8 cellular contexts compared by ENCODE assay signal in genomic region chr1:100351095-100351884, GRCh38. TPM values are rescaled to one million over a fixed set of nuclear protein-coding genes. Genes with fewer than 3 reads are reported as not detected.
DNase-seq lines count a peak whose midpoint lies in the region; ATAC-seq, FAIRE-seq and TF ChIP-seq lines count a peak whose summit lies in the region.

No MANE protein-coding gene starts in this region.

- peak; percentile 74 for ATAC-seq in RWPE2 (ENCODE audit: low read depth)
- ATAC-seq in stimulated activated naive CD8-positive, alpha-beta T cell treated with anti-CD3 and anti-CD28 coated beads, Interleukin-15, amount 100 ng/mL, for 72 hours: peak; percentile 75

- peak overlapping the region; percentile 74 for H3K4me2 ChIP-seq in neural cell (ENCODE audit: low read length)

- TF ChIP-seq EP300 in neural cell (conservative IDR thresholded peaks at IDR 0.05; ENCODE audit: poor library complexity, severe bottlenecking): no peak

- H3K27me3 Mint-ChIP-seq in stimulated activated naive CD8-positive, alpha-beta T cell treated with anti-CD3 and anti-CD28 coated beads, Interleukin-15, amount 100 ng/mL, for 72 hours: no peaks in the 10 kb centered on the region

- 0 out of 2 replicates have a peak, but pooled peaks have one; percentile 46 for TF ChIP-seq POLR2A in H54 (IDR thresholded peaks at IDR 0.05; ENCODE audit: low read depth, low read length)

- H3K9me2 ChIP-seq in neural cell (ENCODE audit: insufficient read depth, low read length): no peaks in the 10 kb centered on the region

- no peaks in the 10 kb centered on the region for H3K9me3 Mint-ChIP-seq in stimulated activated naive CD8-positive, alpha-beta T cell treated with anti-CD3 and anti-CD28 coated beads, Interleukin-15, amount 100 ng/mL, for 72 hours

- peak; percentile 24 for TF ChIP-seq CTCF in LNCaP clone FGC (IDR thresholded peaks at IDR 0.05; ENCODE audit: control insufficient read depth, extremely low read depth, insufficient read depth)
- peak; percentile 48 for TF ChIP-seq CTCF in RWPE2 (IDR thresholded peaks at IDR 0.05; ENCODE audit: poor library complexity, severe bottlenecking)
- peak; percentile 32 for TF ChIP-seq CTCF in fibroblast of villous mesenchyme (IDR thresholded peaks at IDR 0.05; ENCODE audit: insufficient read depth, low read depth, low read length)
- TF ChIP-seq CTCF in neural cell (IDR thresholded peaks at IDR 0.05; ENCODE audit: poor library complexity, severe bottlenecking): peak; percentile 56

- peak overlapping the region; percentile 97 to 98 for H3K4me3 Mint-ChIP-seq in stimulated activated naive CD8-positive, alpha-beta T cell treated with anti-CD3 and anti-CD28 coated beads, Interleukin-15, amount 100 ng/mL, for 72 hours

- peak overlapping the region; percentile 63 for H3K27ac ChIP-seq in RWPE2 (ENCODE audit: poor library complexity, severe bottlenecking)
- no peak overlapping the region for H3K27ac ChIP-seq in neural cell (ENCODE audit: low read length)

- H3K27me3 ChIP-seq in RWPE2 (ENCODE audit: insufficient read depth, poor library complexity, severe bottlenecking) (no peaks in the 10 kb centered on the region), neural cell (ENCODE audit: insufficient read depth, low read depth, low read length) (no peaks in the 10 kb centered on the region)

- peak overlapping the region; percentile 11 for H2AFZ ChIP-seq in neural cell (ENCODE audit: low read depth, low read length)

- H3F3A ChIP-seq in neural cell (ENCODE audit: insufficient read depth, low read length, poor library complexity, severe bottlenecking): no peaks in the 10 kb centered on the region

- H3K27ac Mint-ChIP-seq in stimulated activated naive CD8-positive, alpha-beta T cell treated with anti-CD3 and anti-CD28 coated beads, Interleukin-15, amount 100 ng/mL, for 72 hours: peak overlapping the region; percentile 97 to 98

- H3K9ac ChIP-seq in neural cell (ENCODE audit: low read length): peak overlapping the region; percentile 67

- no peak for TF ChIP-seq RAD21 in neural cell (conservative IDR thresholded peaks at IDR 0.05)

- H3K4me1 Mint-ChIP-seq in stimulated activated naive CD8-positive, alpha-beta T cell treated with anti-CD3 and anti-CD28 coated beads, Interleukin-15, amount 100 ng/mL, for 72 hours: peaks cover 35% of the 10 kb centered on the region

- FAIRE-seq in H54 (lab: Jason Lieb, UNC): peak; percentile 41

- no peaks in the 10 kb centered on the region for H3K36me3 ChIP-seq in RWPE2 (ENCODE audit: low read depth)
- H3K36me3 ChIP-seq in neural cell (ENCODE audit: insufficient read depth, low read length): no peaks in the 10 kb centered on the region

- H3K9me3 ChIP-seq in RWPE2 (ENCODE audit: severe bottlenecking): peaks cover 3% of the 10 kb centered on the region
- H3K9me3 ChIP-seq in neural cell (ENCODE audit: low read length): no peaks in the 10 kb centered on the region

- H3K79me2 ChIP-seq in neural cell (replicated peaks; ENCODE audit: insufficient read depth, low read length): peaks cover 29% of the 10 kb centered on the region

- peaks cover 19% of the 10 kb centered on the region for H3K4me1 ChIP-seq in RWPE2 (ENCODE audit: insufficient read depth, poor library complexity, severe bottlenecking)

- in situ Hi-C loops in G401 (cut with HindIII; ENCODE audit: low sequenced_read_pairs): no loop called here

- no peaks in the 10 kb centered on the region for H4K20me1 ChIP-seq in neural cell (ENCODE audit: insufficient read depth)

- peak overlapping the region; percentile 88 for H3K4me3 ChIP-seq in LNCaP clone FGC (ENCODE audit: low read depth, low read length)
- peak overlapping the region; percentile 60 for H3K4me3 ChIP-seq in RWPE2 (ENCODE audit: severe bottlenecking)
- H3K4me3 ChIP-seq in fibroblast of villous mesenchyme (ENCODE audit: low read depth, low read length): peak overlapping the region; percentile 95
- H3K4me3 ChIP-seq in neural cell (ENCODE audit: low read length): peak overlapping the region; percentile 90

- peak; percentile 79 for DNase-seq in G401 (ENCODE audit: low spot score)
- peak; percentile 63 for DNase-seq in H54 (ENCODE audit: insufficient read length, low spot score)
- peak; percentile 76 for DNase-seq in LNCaP clone FGC (ENCODE audit: low read depth)
- peak; percentile 84 for DNase-seq in RWPE2 (ENCODE audit: low spot score)
- DNase-seq in activated effector memory CD4-positive, alpha-beta T cell treated with Interleukin-2 at 50 U/mL for 16 hours: peak; percentile 80
- DNase-seq in fibroblast of villous mesenchyme (ENCODE audit: low read depth): peak; percentile 91
- peak; percentile 87 to 89 for DNase-seq in stimulated activated naive CD8-positive, alpha-beta T cell treated with anti-CD3 and anti-CD28 coated beads, Interleukin-15, amount 100 ng/mL, for 72 hours

TF ChIP-seq in neural cell, 6 proteins besides CTCF, POLR2A, EP300 and RAD21:
- TF ChIP-seq SMC3 (conservative IDR thresholded peaks at IDR 0.05; ENCODE audit: poor library complexity) (peak; percentile 19), EZH2 (IDR thresholded peaks at IDR 0.05; ENCODE audit: borderline replicate concordance, insufficient read depth, low read length, poor library complexity, severe bottlenecking) (no peak), POLR2AphosphoS5 (IDR thresholded peaks at IDR 0.05) (peak; percentile 12), REST (IDR thresholded peaks at IDR 0.05; ENCODE audit: borderline replicate concordance) (no peak), TAF1 (IDR thresholded peaks at IDR 0.05; ENCODE audit: low read depth) (no peak), MXI1 (conservative IDR thresholded peaks at IDR 0.05; ENCODE audit: poor library complexity, severe bottlenecking) (peak; percentile 32)

RNA-seq across cellular contexts. Expression of gene CDC14A, which starts 1.0 kb away (rescaled TPM):
- 4.1 and 9.9 TPM in 2 replicates for total RNA-seq in G401 (2014; rRNA removed; shearing (Covaris generic))
- 4.2 and 5.2 TPM in 2 replicates for total RNA-seq in fibroblast of villous mesenchyme
- polyA plus RNA-seq in neural cell: 2.7 and 2.9 TPM in 2 replicates
- 9.7 and 10.5 TPM in 2 replicates for polyA minus RNA-seq in neural cell
